Comparison of ENCODE assay signal across 19 cellular contexts in genomic region chr4:151355155-151355554, GRCh38. TPM values are rescaled to one million over a fixed set of nuclear protein-coding genes. Genes with fewer than 3 reads are reported as not detected.
"Had no signal": no experiment of that assay in that cellular context is flagged by ENCODE, and none has a peak within 500 bp of the region (broad histone marks: within the 10 kb centered on the region; RNA-seq: fewer than 3 reads in every experiment).

No MANE protein-coding gene starts in this region.

- H3K27ac ChIP-seq: dorsolateral prefrontal cortex, heart right ventricle, neural progenitor cell, ovary, right atrium auricular region, sigmoid colon, thoracic aorta, transverse colon had no signal

- H3K9me3 ChIP-seq: heart right ventricle, ovary, right atrium auricular region, sigmoid colon, thoracic aorta, transverse colon had no signal

- H3K4me1 ChIP-seq: heart right ventricle, neural progenitor cell, right atrium auricular region, sigmoid colon had no signal

- H3K36me3 ChIP-seq: heart right ventricle, neural progenitor cell, ovary, right atrium auricular region, sigmoid colon, thoracic aorta, transverse colon had no signal

- H3K27me3 ChIP-seq: dorsolateral prefrontal cortex, heart right ventricle, neural progenitor cell, ovary, right atrium auricular region, sigmoid colon, transverse colon had no signal

- H3K4me3 Mint-ChIP-seq: natural killer cell treated with Interleukin-12 subunit alpha and Interleukin-12 subunit beta and Interleukin-15 and Interleukin-18, amount 100 ng/mL, for 72 hours; neural progenitor cell; stimulated activated naive B cell treated with anti-CD40 and anti-IgM and Interleukin-4, amounts not matched to agents 10 μg/mL and 1 μg/mL and 100 μg/mL, for 72 hours; stimulated activated naive CD8-positive, alpha-beta T cell treated with anti-CD3 and anti-CD28 coated beads, Interleukin-15, amount 100 ng/mL, for 72 hours had no signal

- H3K4me3 ChIP-seq: dorsolateral prefrontal cortex, heart right ventricle, neural progenitor cell, ovary, right atrium auricular region, sigmoid colon, skin epidermis, thoracic aorta, transverse colon had no signal

- H3K27ac Mint-ChIP-seq: natural killer cell treated with Interleukin-12 subunit alpha and Interleukin-12 subunit beta and Interleukin-15 and Interleukin-18, amount 100 ng/mL, for 72 hours; neural progenitor cell; stimulated activated naive B cell treated with anti-CD40 and anti-IgM and Interleukin-4, amounts not matched to agents 10 μg/mL and 1 μg/mL and 100 μg/mL, for 72 hours; stimulated activated naive CD8-positive, alpha-beta T cell treated with anti-CD3 and anti-CD28 coated beads, Interleukin-15, amount 100 ng/mL, for 72 hours had no signal

- DNase-seq: cortex of kidney; dorsolateral prefrontal cortex; effector memory CD4-positive, alpha-beta T cell; heart right ventricle; hypothalamus; nucleus accumbens; ovary; sigmoid colon; stimulated activated CD4-positive, alpha-beta T cell treated with anti-CD3 and anti-CD28 coated beads, Interleukin-2, amount 100 ng/mL, for 24 hours; stimulated activated CD4-positive, alpha-beta T cell treated with anti-CD3 and anti-CD28 coated beads, Interleukin-4, amount 100 ng/mL, for 4 hours; stimulated activated naive B cell treated with anti-CD40 and anti-IgM and Interleukin-4, amounts not matched to agents 10 μg/mL and 1 μg/mL and 100 μg/mL, for 72 hours; stimulated activated naive CD8-positive, alpha-beta T cell treated with anti-CD3 and anti-CD28 coated beads, Interleukin-15, amount 100 ng/mL, for 72 hours; transverse colon had no signal

- H3K36me3 Mint-ChIP-seq: natural killer cell treated with Interleukin-12 subunit alpha and Interleukin-12 subunit beta and Interleukin-15 and Interleukin-18, amount 100 ng/mL, for 72 hours; neural progenitor cell; stimulated activated naive B cell treated with anti-CD40 and anti-IgM and Interleukin-4, amounts not matched to agents 10 μg/mL and 1 μg/mL and 100 μg/mL, for 72 hours had no signal

- ATAC-seq: heart right ventricle; left lobe of liver; natural killer cell treated with Interleukin-12 subunit alpha and Interleukin-12 subunit beta and Interleukin-15 and Interleukin-18, amount 100 ng/mL, for 72 hours; stimulated activated naive B cell treated with anti-CD40 and anti-IgM and Interleukin-4, amounts not matched to agents 10 μg/mL and 1 μg/mL and 100 μg/mL, for 72 hours; stimulated activated naive CD8-positive, alpha-beta T cell treated with anti-CD3 and anti-CD28 coated beads, Interleukin-15, amount 100 ng/mL, for 72 hours had no signal

- H3K4me1 Mint-ChIP-seq: neural progenitor cell; stimulated activated naive B cell treated with anti-CD40 and anti-IgM and Interleukin-4, amounts not matched to agents 10 μg/mL and 1 μg/mL and 100 μg/mL, for 72 hours; stimulated activated naive CD8-positive, alpha-beta T cell treated with anti-CD3 and anti-CD28 coated beads, Interleukin-15, amount 100 ng/mL, for 72 hours had no signal

- H3K9me3 Mint-ChIP-seq: natural killer cell treated with Interleukin-12 subunit alpha and Interleukin-12 subunit beta and Interleukin-15 and Interleukin-18, amount 100 ng/mL, for 72 hours; neural progenitor cell; stimulated activated naive B cell treated with anti-CD40 and anti-IgM and Interleukin-4, amounts not matched to agents 10 μg/mL and 1 μg/mL and 100 μg/mL, for 72 hours; stimulated activated naive CD8-positive, alpha-beta T cell treated with anti-CD3 and anti-CD28 coated beads, Interleukin-15, amount 100 ng/mL, for 72 hours had no signal

RNA-seq across cellular contexts. Expression of gene SH3D19, which starts 29.8 kb away (rescaled TPM):
- total RNA-seq: natural killer cell treated with Interleukin-12 subunit alpha and Interleukin-12 subunit beta and Interleukin-15 and Interleukin-18, amount 100 ng/mL, for 72 hours had no signal
